12 cellular contexts compared by ENCODE assay signal in the genomic region with DNA sequence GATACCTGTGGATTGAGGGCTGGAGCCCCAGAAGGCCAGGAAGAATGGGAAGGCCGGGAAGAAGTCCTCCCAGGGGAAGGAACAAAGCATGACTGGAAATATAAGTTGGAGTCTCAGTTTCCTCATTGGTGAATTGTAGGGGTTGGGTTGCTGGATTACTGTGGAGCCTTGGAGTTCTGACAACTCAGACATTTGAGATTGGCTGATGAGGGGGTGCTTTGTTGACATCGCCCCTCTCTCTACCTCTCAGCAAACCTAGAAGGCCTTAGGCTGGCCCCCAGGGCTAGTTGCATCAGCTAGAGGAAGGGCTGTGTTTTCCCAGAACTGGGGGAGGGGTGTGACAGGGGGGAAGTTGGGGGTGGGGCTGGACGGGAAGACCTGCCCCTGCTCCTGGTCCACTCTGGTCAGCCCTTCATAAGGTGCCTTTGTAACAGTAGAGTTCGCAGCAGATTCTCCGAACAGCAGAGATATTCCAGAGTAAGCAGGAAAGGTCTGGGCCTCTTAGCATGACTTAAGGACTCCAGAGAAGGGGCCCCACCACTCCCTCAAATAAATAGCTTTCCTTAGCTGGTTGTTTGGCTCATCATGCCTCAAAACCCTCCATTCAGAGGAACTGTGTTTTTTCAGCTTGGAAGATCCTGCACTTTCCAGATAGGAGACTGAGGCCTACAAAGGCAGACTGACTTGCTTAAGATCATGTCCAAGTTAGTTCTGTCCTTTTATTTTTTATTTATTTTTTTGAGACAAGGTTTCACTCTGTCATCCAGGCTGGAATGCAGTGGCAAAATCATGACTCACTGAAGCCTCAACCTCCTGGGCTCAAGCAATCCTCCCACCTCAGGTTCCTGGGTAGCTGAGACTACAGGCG. TPM values are rescaled to one million over a fixed set of nuclear protein-coding genes. Genes with fewer than 3 reads are reported as not detected.
DNase-seq lines count a peak whose midpoint lies in the region; TF ChIP-seq lines count a peak whose summit lies in the region.
"Had no signal": no experiment of that assay in that cellular context is flagged by ENCODE, and none has a peak within 500 bp of the region (broad histone marks: within the 10 kb centered on the region; RNA-seq: fewer than 3 reads in every experiment).

No MANE protein-coding gene starts in this region.

- peak overlapping the region; percentile 77 for H2AFZ ChIP-seq in ACC112 (ENCODE audit: low read length, unreplicated experiment)

- peaks cover 8% of the 10 kb centered on the region for H3K4me1 ChIP-seq in ACC112 (ENCODE audit: control insufficient read depth, insufficient read depth, low read length, unreplicated experiment)
- peaks cover 9% of the 10 kb centered on the region for H3K4me1 ChIP-seq in iPS-20b (ENCODE audit: insufficient read depth, low read length)

- H3K27me3 Mint-ChIP-seq in HFFc6 (ENCODE audit: insufficient read depth): no peaks in the 10 kb centered on the region; the same call in none of the 2 replicates
- H3K27me3 Mint-ChIP-seq: CD4-positive, CD25-positive, alpha-beta regulatory T cell; stimulated activated naive B cell treated with anti-CD40 and anti-IgM and Interleukin-4, amounts not matched to agents 10 μg/mL and 1 μg/mL and 100 μg/mL, for 72 hours had no signal

- no peaks in the 10 kb centered on the region for H3K9me3 Mint-ChIP-seq in HFFc6
- H3K9me3 Mint-ChIP-seq: CD4-positive, CD25-positive, alpha-beta regulatory T cell; stimulated activated naive B cell treated with anti-CD40 and anti-IgM and Interleukin-4, amounts not matched to agents 10 μg/mL and 1 μg/mL and 100 μg/mL, for 72 hours had no signal

- TF ChIP-seq CTCF in HFFc6 (IDR thresholded peaks at IDR 0.05) (no peak), WERI-Rb-1 (IDR thresholded peaks at IDR 0.05; ENCODE audit: low read depth, low read length) (no peak)

- DNase-seq in HFFc6 (peak; percentile 74), WERI-Rb-1 (no peak), ecto neural progenitor cell (ENCODE audit: low spot score) (no peak), NOMO-1 (lab: John Stamatoyannopoulos, UW; ENCODE audit: unreplicated experiment in 2 of 2) (no peak), DMS79 (lab: John Stamatoyannopoulos, UW) (no peak)
- no peak for DNase-seq in effector CD4-positive, alpha-beta T cell
- DNase-seq: CD4-positive, CD25-positive, alpha-beta regulatory T cell; NCI-H1105 treated with DMSO at 0.1 percent for 48 hours; stimulated activated naive B cell treated with anti-CD40 and anti-IgM and Interleukin-4, amounts not matched to agents 10 μg/mL and 1 μg/mL and 100 μg/mL, for 72 hours had no signal

- no peak overlapping the region for H3K4me3 Mint-ChIP-seq in HFFc6
- H3K4me3 Mint-ChIP-seq: CD4-positive, CD25-positive, alpha-beta regulatory T cell; stimulated activated naive B cell treated with anti-CD40 and anti-IgM and Interleukin-4, amounts not matched to agents 10 μg/mL and 1 μg/mL and 100 μg/mL, for 72 hours had no signal

- no peaks in the 10 kb centered on the region for H3K79me2 ChIP-seq in ACC112 (ENCODE audit: control insufficient read depth, insufficient read depth, low read length, unreplicated experiment)

- no peaks in the 10 kb centered on the region for H3K27me3 ChIP-seq in ACC112 (ENCODE audit: insufficient read depth, low read length)
- no peaks in the 10 kb centered on the region for H3K27me3 ChIP-seq in WERI-Rb-1 (ENCODE audit: insufficient read depth, low read depth, severe bottlenecking)
- H3K27me3 ChIP-seq in iPS-20b (ENCODE audit: insufficient read depth, low read length): no peaks in the 10 kb centered on the region

- H3K9me3 ChIP-seq in WERI-Rb-1 (ENCODE audit: severe bottlenecking): no peaks in the 10 kb centered on the region
- H3K9me3 ChIP-seq in iPS-20b (ENCODE audit: insufficient read depth, low read depth, low read length): no peaks in the 10 kb centered on the region

- H3K4me3 ChIP-seq in ACC112 (ENCODE audit: low read depth, low read length): no peak overlapping the region
- H3K4me3 ChIP-seq in WERI-Rb-1 (ENCODE audit: low read depth, low read length): no peak overlapping the region
- H3K4me3 ChIP-seq in iPS-20b (ENCODE audit: low read length): no peak overlapping the region; the same call in 1 of the 2 replicates
- H3K4me3 ChIP-seq: skin epidermis had no signal

- H3K27ac ChIP-seq in ACC112 (ENCODE audit: low read depth, low read length) (peak overlapping the region; percentile 83), WERI-Rb-1 (peak overlapping the region; percentile 28; the same call in 1 of the 2 replicates), iPS-20b (ENCODE audit: low read length) (peak overlapping the region; percentile 46)
- H3K27ac ChIP-seq: skin epidermis had no signal

- H3K9ac ChIP-seq in iPS-20b (ENCODE audit: low read depth, low read length): peak overlapping the region; percentile 70; the same call in 1 of the 2 replicates

- peak overlapping the region; percentile 91 for H3K27ac Mint-ChIP-seq in HFFc6
- H3K27ac Mint-ChIP-seq: stimulated activated naive B cell treated with anti-CD40 and anti-IgM and Interleukin-4, amounts not matched to agents 10 μg/mL and 1 μg/mL and 100 μg/mL, for 72 hours had no signal

- H3K36me3 Mint-ChIP-seq in HFFc6 (ENCODE audit: low read depth): no peaks in the 10 kb centered on the region
- H3K36me3 Mint-ChIP-seq: CD4-positive, CD25-positive, alpha-beta regulatory T cell had no signal

- H3K4me1 Mint-ChIP-seq in HFFc6 (ENCODE audit: low read depth): peaks cover 19% of the 10 kb centered on the region

- H3K36me3 ChIP-seq in ACC112 (ENCODE audit: insufficient read depth, low read length) (no peaks in the 10 kb centered on the region), WERI-Rb-1 (no peaks in the 10 kb centered on the region), iPS-20b (ENCODE audit: insufficient read depth, low read depth, low read length) (no peaks in the 10 kb centered on the region)

RNA-seq across cellular contexts. Expression of a gene that starts 12.5 kb away (rescaled TPM):
- total RNA-seq in HFFc6 (2021; fragmentation: NEBNext Ultra II Directional; extraction: Animal tissue kit (Norgen Biotek cat#: 25700)): not detected
- total RNA-seq: CD4-positive, CD25-positive, alpha-beta regulatory T cell had no signal

RNA-seq across cellular contexts. Expression of a gene that starts 28.1 kb away (rescaled TPM):
- 1 to 10 TPM in 2 of 6 experiments, under 1 TPM in 4; 0.17 to 1.5 (median 0.64) TPM for total RNA-seq in HFFc6 (2021; fragmentation: NEBNext Ultra II Directional; extraction: Animal tissue kit (Norgen Biotek cat#: 25700))
- total RNA-seq: CD4-positive, CD25-positive, alpha-beta regulatory T cell had no signal

RNA-seq across cellular contexts. Expression of a gene that starts 28.5 kb away (rescaled TPM):
- total RNA-seq in HFFc6 (2021; fragmentation: NEBNext Ultra II Directional; extraction: Animal tissue kit (Norgen Biotek cat#: 25700)): 100 to 1,000 TPM; 330 to 476 (median 410) TPM

RNA-seq across cellular contexts. Expression of a gene that starts 56.7 kb away (rescaled TPM):
- 10 to 100 TPM; 23.8 to 30.1 (median 28.3) TPM for total RNA-seq in HFFc6 (2021; fragmentation: NEBNext Ultra II Directional; extraction: Animal tissue kit (Norgen Biotek cat#: 25700))

Comparison
In these comparisons a context has a peak if more than half of its experiments do, and no peak if none do; other contexts are left out.
1. H3K27ac ChIP-seq: peak in every context shown above with its lines; median percentile 83 in ACC112; 46 in iPS-20b; 28 in WERI-Rb-1.